Comparison of ENCODE assay signal across 22 cellular contexts in the genomic region with DNA sequence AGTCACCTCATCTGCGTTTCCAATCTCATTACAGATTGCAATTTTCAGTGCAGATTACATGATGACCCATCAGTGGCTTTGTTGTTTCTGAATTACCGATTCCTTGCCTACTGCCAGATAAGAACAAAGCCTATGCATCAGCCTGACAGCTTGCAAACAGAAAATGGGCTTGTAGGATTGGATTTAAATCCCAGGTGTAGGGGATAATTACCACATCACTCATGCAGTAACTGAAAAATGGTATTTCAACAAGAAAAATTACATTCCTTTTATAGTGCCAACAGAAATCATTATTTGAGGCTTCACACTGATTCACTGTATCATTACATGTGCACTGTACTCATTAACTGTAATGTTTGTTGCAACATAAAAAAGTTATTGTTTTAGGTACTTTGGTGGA.
"Had no signal": no experiment of that assay in that cellular context is flagged by ENCODE, and none has a peak within 500 bp of the region (broad histone marks: within the 10 kb centered on the region; RNA-seq: fewer than 3 reads in every experiment).

No MANE protein-coding gene starts in this region.

- H3K36me3 ChIP-seq: adrenal gland, MG63, SJSA1 had no signal

- H3K27me3 ChIP-seq: adrenal gland, MG63, SJSA1 had no signal

- H3K9me3 ChIP-seq: adrenal gland, MG63, SJSA1 had no signal

- H3K4me3 ChIP-seq: adrenal gland, MG63, SJSA1 had no signal

- H3K27ac Mint-ChIP-seq: activated CD8-positive, alpha-beta T cell treated with anti-CD3 and anti-CD28 coated beads for 36 hours; activated naive CD8-positive, alpha-beta T cell treated with anti-CD3 and anti-CD28 coated beads, Interleukin-2, amount 10 ng/mL, durations not matched to agents 7 days and 5 days; activated T-cell treated with anti-CD3 and anti-CD28 coated beads, Interleukin-2, amount 50 U/mL, for 72 hours; T-helper 2 cell treated with Interferon-gamma antibody and Interleukin-4, amounts not matched to agents 5 μg/mL and 100 μg/mL, for 36 hours had no signal

- H3K27me3 Mint-ChIP-seq: activated CD8-positive, alpha-beta T cell treated with anti-CD3 and anti-CD28 coated beads for 36 hours; activated naive CD8-positive, alpha-beta T cell treated with anti-CD3 and anti-CD28 coated beads, Interleukin-2, amount 10 ng/mL, durations not matched to agents 7 days and 5 days had no signal

- DNase-seq: activated CD4-positive, alpha-beta T cell treated with anti-CD3 and anti-CD28 coated beads for 4 hours; activated CD8-positive, alpha-beta memory T cell treated with anti-CD3 and anti-CD28 coated beads, Interleukin-2, amount 50 U/mL, for 4 hours; activated CD8-positive, alpha-beta T cell treated with anti-CD3 and anti-CD28 coated beads for 36 hours; activated naive CD4-positive, alpha-beta T cell treated with anti-CD3 and anti-CD28 coated beads, Interleukin-2, amount 50 U/mL, for 16 hours; activated naive CD8-positive, alpha-beta T cell treated with anti-CD3 and anti-CD28 coated beads, Interleukin-2, amount 10 ng/mL, durations not matched to agents 7 days and 5 days; activated T-cell treated with anti-CD3 and anti-CD28 coated beads, Interleukin-2, amount 50 U/mL, for 72 hours; adrenal gland; aorta; central memory CD4-positive, alpha-beta T cell; MG63; NCI-H1092 treated with DMSO at 0.1 percent for 48 hours; NCI-H1417 treated with DMSO at 0.1 percent for 48 hours; NCI-H187; NCI-H2171; NCI-H345; NCI-H510A; NCI-H526 treated with DMSO at 0.1 percent for 48 hours; PC-3; SHP77; SW 1271 had no signal

- H3K27ac ChIP-seq: adrenal gland, SJSA1 had no signal

- H3K4me3 Mint-ChIP-seq: activated CD8-positive, alpha-beta T cell treated with anti-CD3 and anti-CD28 coated beads for 36 hours; activated naive CD8-positive, alpha-beta T cell treated with anti-CD3 and anti-CD28 coated beads, Interleukin-2, amount 10 ng/mL, durations not matched to agents 7 days and 5 days; activated T-cell treated with anti-CD3 and anti-CD28 coated beads, Interleukin-2, amount 50 U/mL, for 72 hours; T-helper 2 cell treated with Interferon-gamma antibody and Interleukin-4, amounts not matched to agents 5 μg/mL and 100 μg/mL, for 36 hours had no signal

- H3K36me3 Mint-ChIP-seq: activated naive CD8-positive, alpha-beta T cell treated with anti-CD3 and anti-CD28 coated beads, Interleukin-2, amount 10 ng/mL, durations not matched to agents 7 days and 5 days had no signal

- H3K4me1 Mint-ChIP-seq: activated naive CD8-positive, alpha-beta T cell treated with anti-CD3 and anti-CD28 coated beads, Interleukin-2, amount 10 ng/mL, durations not matched to agents 7 days and 5 days had no signal
